ENCODE assay signal across 17 cellular contexts in genomic region chr15:59124261-59124660, GRCh38. TPM values are rescaled to one million over a fixed set of nuclear protein-coding genes. Genes with fewer than 3 reads are reported as not detected.
DNase-seq lines count a peak whose midpoint lies in the region; FAIRE-seq lines count a peak whose summit lies in the region.
"Had no signal": no experiment of that assay in that cellular context is flagged by ENCODE, and none has a peak within 500 bp of the region (broad histone marks: within the 10 kb centered on the region; RNA-seq: fewer than 3 reads in every experiment).

No MANE protein-coding gene starts in this region.

- H3K27ac ChIP-seq in small intestine (ENCODE audit: low read depth in 1 of 2, low read length in 1 of 2), result peak overlapping the region in 1 of 2 donors; percentile 6

- no peak for FAIRE-seq in small intestine (lab: Jason Lieb, UNC)
- FAIRE-seq: GM12878 had no signal

- no peak overlapping the region for H3K4me3 Mint-ChIP-seq in activated T-helper 2 cell treated with anti-CD3 and anti-CD28 coated beads, Interferon-gamma antibody, Interleukin-2, Interleukin-4, amounts not matched to agents 10 μg/mL and 5 μg/mL and 100 μg/mL, durations not matched to agents 14 hours and 24 hours and 36 hours (ENCODE audit: low read depth)
- H3K4me3 Mint-ChIP-seq: B cell, GM23338 had no signal

- no peaks in the 10 kb centered on the region for H3K4me1 ChIP-seq in small intestine (ENCODE audit: control insufficient read depth in 2 of 2, insufficient read depth in 1 of 2, low read depth in 1 of 2, low read length in 1 of 2)

- intact Hi-C loops in activated T-helper 2 cell treated with anti-CD3 and anti-CD28 coated beads, Interferon-gamma antibody, Interleukin-2, Interleukin-4, amounts not matched to agents 10 μg/mL and 5 μg/mL and 100 μg/mL, durations not matched to agents 14 hours and 24 hours and 36 hours (cut with micrococcal nuclease), result no loop called here
- intact Hi-C loops in head of caudate nucleus (cut with DNase I), result no loop called here

- DNase-seq in NCI-H345 treated with DMSO at 0.1 percent for 48 hours (lab: John Stamatoyannopoulos, UW; ENCODE audit: unreplicated experiment) (peak; percentile 20), NCI-H345 (lab: John Stamatoyannopoulos, UW) (no peak), NCI-H2029 (lab: John Stamatoyannopoulos, UW) (peak; percentile 80), small intestine (peak; percentile 78), head of caudate nucleus (no peak), HPDE6-E6E7 (ENCODE audit: extremely low spot score) (no peak), Ammon's horn (ENCODE audit: low spot score) (no peak)
- no peak for DNase-seq in activated T-helper 2 cell treated with anti-CD3 and anti-CD28 coated beads, Interferon-gamma antibody, Interleukin-2, Interleukin-4, amounts not matched to agents 10 μg/mL and 5 μg/mL and 100 μg/mL, durations not matched to agents 14 hours and 24 hours and 36 hours (ENCODE audit: low spot score)
- DNase-seq: 8988T, COR-L47, MV-4-11, NCI-H187 treated with DMSO at 0.1 percent for 48 hours, NCI-H524, NCI-H82 had no signal

- no peaks in the 10 kb centered on the region for H3K27me3 Mint-ChIP-seq in activated T-helper 2 cell treated with anti-CD3 and anti-CD28 coated beads, Interferon-gamma antibody, Interleukin-2, Interleukin-4, amounts not matched to agents 10 μg/mL and 5 μg/mL and 100 μg/mL, durations not matched to agents 14 hours and 24 hours and 36 hours (ENCODE audit: low read depth)
- H3K27me3 Mint-ChIP-seq: B cell had no signal

- no peak overlapping the region for H3K4me3 ChIP-seq in small intestine (ENCODE audit: low read depth in 1 of 2, low read length in 2 of 2)
- H3K4me3 ChIP-seq: GM12878, GM23338 had no signal

- H3K9me3 ChIP-seq in small intestine (ENCODE audit: control insufficient read depth, low read depth), result no peaks in the 10 kb centered on the region

- H3K36me3 ChIP-seq in small intestine (ENCODE audit: control insufficient read depth in 2 of 2, insufficient read depth in 2 of 2, low read length in 2 of 2), result no peaks in the 10 kb centered on the region

- H3K27ac Mint-ChIP-seq in activated T-helper 2 cell treated with anti-CD3 and anti-CD28 coated beads, Interferon-gamma antibody, Interleukin-2, Interleukin-4, amounts not matched to agents 10 μg/mL and 5 μg/mL and 100 μg/mL, durations not matched to agents 14 hours and 24 hours and 36 hours, result peak overlapping the region; percentile 36
- H3K27ac Mint-ChIP-seq: B cell, GM23338 had no signal

- peaks cover 19% of the 10 kb centered on the region for H3K9me3 Mint-ChIP-seq in activated T-helper 2 cell treated with anti-CD3 and anti-CD28 coated beads, Interferon-gamma antibody, Interleukin-2, Interleukin-4, amounts not matched to agents 10 μg/mL and 5 μg/mL and 100 μg/mL, durations not matched to agents 14 hours and 24 hours and 36 hours

- peaks cover 10% of the 10 kb centered on the region for H3K4me1 Mint-ChIP-seq in activated T-helper 2 cell treated with anti-CD3 and anti-CD28 coated beads, Interferon-gamma antibody, Interleukin-2, Interleukin-4, amounts not matched to agents 10 μg/mL and 5 μg/mL and 100 μg/mL, durations not matched to agents 14 hours and 24 hours and 36 hours (ENCODE audit: low read depth)
- H3K4me1 Mint-ChIP-seq: GM23338 had no signal

- no peaks in the 10 kb centered on the region for H3K27me3 ChIP-seq in small intestine (ENCODE audit: control insufficient read depth in 2 of 2, insufficient read depth in 2 of 2, low read length in 2 of 2)

- 24 to 71% (median 46%) methylated on average over 2 of the region's 2 CpGs for WGBS in small intestine, 3 donors

- H3K36me3 Mint-ChIP-seq in activated T-helper 2 cell treated with anti-CD3 and anti-CD28 coated beads, Interferon-gamma antibody, Interleukin-2, Interleukin-4, amounts not matched to agents 10 μg/mL and 5 μg/mL and 100 μg/mL, durations not matched to agents 14 hours and 24 hours and 36 hours (ENCODE audit: low read depth), result peaks cover 85% of the 10 kb centered on the region

RNA-seq across cellular contexts. Expression of gene CCNB2, which starts 19.3 kb away (rescaled TPM):
- total RNA-seq in activated T-helper 2 cell treated with anti-CD3 and anti-CD28 coated beads, Interferon-gamma antibody, Interleukin-2, Interleukin-4, amounts not matched to agents 10 μg/mL and 5 μg/mL and 100 μg/mL, durations not matched to agents 14 hours and 24 hours and 36 hours, result 57.5 and 59.2 TPM in 2 replicates
- polyA plus RNA-seq in small intestine, result 10 to 100 TPM in 1 of 3 donors, 1 to 10 TPM in 2; 3.4 to 48.3 (median 5.1) TPM

Comparison
In these comparisons a context has a peak if more than half of its experiments do, and no peak if none do; other contexts are left out.
1. DNase-seq: peak in NCI-H345 treated with DMSO at 0.1 percent for 48 hours (single experiment), NCI-H2029 (single experiment) and small intestine (single experiment); none in NCI-H345 (single experiment), activated T-helper 2 cell treated with anti-CD3 and anti-CD28 coated beads, Interferon-gamma antibody, Interleukin-2, Interleukin-4, amounts not matched to agents 10 μg/mL and 5 μg/mL and 100 μg/mL, durations not matched to agents 14 hours and 24 hours and 36 hours (single experiment), head of caudate nucleus (0 of 42), HPDE6-E6E7 (single experiment) and Ammon's horn (single experiment).